8 cellular contexts compared by ENCODE assay signal in genomic region chr3:158672293-158673176, GRCh38. TPM values are rescaled to one million over a fixed set of nuclear protein-coding genes. Genes with fewer than 3 reads are reported as not detected.
DNase-seq lines count a peak whose midpoint lies in the region; ATAC-seq and TF ChIP-seq lines count a peak whose summit lies in the region.

A gene with protein sequence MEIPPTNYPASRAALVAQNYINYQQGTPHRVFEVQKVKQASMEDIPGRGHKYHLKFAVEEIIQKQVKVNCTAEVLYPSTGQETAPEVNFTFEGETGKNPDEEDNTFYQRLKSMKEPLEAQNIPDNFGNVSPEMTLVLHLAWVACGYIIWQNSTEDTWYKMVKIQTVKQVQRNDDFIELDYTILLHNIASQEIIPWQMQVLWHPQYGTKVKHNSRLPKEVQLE (minus strand): TSS chr3:158672648. CDS start chr3:158672478, 170 bp downstream.

- BruUV-seq in PC-9 (replicated peaks; lab: Mats Ljungman, UMichigan): no TSS peak

- H3K27me3 ChIP-seq in GM06990 (replicated peaks; ENCODE audit: control insufficient read depth, insufficient read depth, low read length) (no peaks in the 10 kb centered on the region), GM23338 (ENCODE audit: insufficient read depth) (no peaks in the 10 kb centered on the region), Loucy (ENCODE audit: insufficient read depth, low read length, poor library complexity, severe bottlenecking) (no peaks in the 10 kb centered on the region), mesendoderm (ENCODE audit: insufficient read depth, low read length, poor library complexity) (no peaks in the 10 kb centered on the region), PC-9 (ENCODE audit: insufficient read depth, low read depth) (no peaks in the 10 kb centered on the region)

- no peaks in the 10 kb centered on the region for H3K9me2 ChIP-seq in GM23338 (ENCODE audit: insufficient read depth)
- no peaks in the 10 kb centered on the region for H3K9me2 ChIP-seq in Loucy (replicated peaks; ENCODE audit: low read depth, low read length)
- no peaks in the 10 kb centered on the region for H3K9me2 ChIP-seq in PC-9 (ENCODE audit: insufficient read depth)

- peaks cover under 1% of the 10 kb centered on the region for H3K36me3 ChIP-seq in GM06990 (ENCODE audit: control insufficient read depth, insufficient read depth, low read length)
- H3K36me3 ChIP-seq in GM23338 (ENCODE audit: insufficient read depth): no peaks in the 10 kb centered on the region
- peaks cover 5% of the 10 kb centered on the region for H3K36me3 ChIP-seq in Loucy (ENCODE audit: insufficient read depth, low read length)
- peaks cover 1% of the 10 kb centered on the region for H3K36me3 ChIP-seq in mesendoderm (ENCODE audit: control insufficient read depth, insufficient read depth, low read length)
- peaks cover 23% of the 10 kb centered on the region; the same call in 1 of the 2 replicates for H3K36me3 ChIP-seq in PC-9 (ENCODE audit: low read depth)

- H2BK15ac ChIP-seq in mesendoderm (replicated peaks; ENCODE audit: low read depth): no peak within 1 kb of the TSS

- H3K9me3 ChIP-seq in Loucy (ENCODE audit: insufficient read depth, low read depth, low read length): no peaks in the 10 kb centered on the region
- no peaks in the 10 kb centered on the region for H3K9me3 ChIP-seq in PC-9 (ENCODE audit: insufficient read depth, low read depth)

- H3K4me3 Mint-ChIP-seq in GM23338 (peak within 1 kb of the TSS; percentile 74), endothelial cell (ENCODE audit: unreplicated experiment) (peak within 1 kb of the TSS; percentile 92)

- H2AFZ ChIP-seq in GM23338: peak within 1 kb of the TSS; percentile 87; the same call in 1 of the 2 replicates
- peak within 1 kb of the TSS; percentile 89 for H2AFZ ChIP-seq in Loucy (ENCODE audit: low read length)
- H2AFZ ChIP-seq in PC-9: no peak within 1 kb of the TSS

- H3K9me3 Mint-ChIP-seq in GM23338 (no peaks in the 10 kb centered on the region), endothelial cell (ENCODE audit: unreplicated experiment) (no peaks in the 10 kb centered on the region)

- H2BK120ac ChIP-seq in mesendoderm (ENCODE audit: low read depth, low read length): no peak within 1 kb of the TSS

- H3K23ac ChIP-seq in mesendoderm (ENCODE audit: low read length): no peak within 1 kb of the TSS

- peak within 1 kb of the TSS; percentile 83 for H3K9ac ChIP-seq in Loucy (ENCODE audit: low read depth, low read length, poor library complexity, severe bottlenecking)
- peak within 1 kb of the TSS; percentile 80 for H3K9ac ChIP-seq in mesendoderm (ENCODE audit: low read length)

- H3K56ac ChIP-seq in mesendoderm (ENCODE audit: low read length): peak within 1 kb of the TSS; percentile 86

- CTCF ChIA-PET in PC-9 (lab: Charles Lee): no interaction called here

- H4K20me1 ChIP-seq in GM23338 (replicated peaks; ENCODE audit: insufficient read depth) (no peaks in the 10 kb centered on the region; the same call in 1 of the 2 replicates), Loucy (ENCODE audit: insufficient read depth, low read length, poor library complexity, severe bottlenecking) (no peaks in the 10 kb centered on the region), PC-9 (ENCODE audit: insufficient read depth) (0 out of 2 replicates have a peak, but pooled peaks cover 5% of the 10 kb centered on the region)

- no peak within 1 kb of the TSS for H2AK5ac ChIP-seq in mesendoderm (ENCODE audit: low read length)

- intact Hi-C loops in PC-9 (cut with micrococcal nuclease; ENCODE audit: unreplicated experiment): no loop called here

- no peak within 1 kb of the TSS for H4K8ac ChIP-seq in mesendoderm (ENCODE audit: low read depth, low read length)

- no CpG with 5 or more reads among the region's 27 CpGs for WGBS in mesendoderm (ENCODE audit: extremely low coverage, insufficient coverage, low lambda C conversion rate)

- H3K18ac ChIP-seq in mesendoderm (ENCODE audit: low read length): no peak within 1 kb of the TSS

- ATAC-seq in GM23338: peak; percentile 99

- H3K27ac ChIP-seq in GM23338 (ENCODE audit: low read depth) (peak within 1 kb of the TSS; percentile 88), mesendoderm (ENCODE audit: low read depth, low read length) (no peak within 1 kb of the TSS), PC-9 (no peak within 1 kb of the TSS)

- no peaks in the 10 kb centered on the region for H3F3A ChIP-seq in GM23338 (replicated peaks; ENCODE audit: low read depth)
- H3F3A ChIP-seq in Loucy (ENCODE audit: low read depth): no peaks in the 10 kb centered on the region
- 0 out of 2 replicates have a peak, but pooled peaks cover 6% of the 10 kb centered on the region for H3F3A ChIP-seq in PC-9 (ENCODE audit: insufficient read depth, low read depth)

- H3K36me3 Mint-ChIP-seq in GM23338 (ENCODE audit: low read depth): peaks cover under 1% of the 10 kb centered on the region; the same call in 2 of the 3 replicates
- peaks cover 16% of the 10 kb centered on the region for H3K36me3 Mint-ChIP-seq in endothelial cell (ENCODE audit: low read depth, unreplicated experiment)

- H3K4me2 ChIP-seq in GM23338 (peak within 1 kb of the TSS; percentile 83), Loucy (ENCODE audit: low read depth, low read length, poor library complexity, severe bottlenecking) (peak within 1 kb of the TSS; percentile 95), mesendoderm (ENCODE audit: low read length) (peak within 1 kb of the TSS; percentile 66), PC-9 (no peak within 1 kb of the TSS)

- H3K4me1 ChIP-seq in GM23338 (ENCODE audit: insufficient read depth): peaks cover 11% of the 10 kb centered on the region
- peaks cover 16% of the 10 kb centered on the region for H3K4me1 ChIP-seq in Loucy (ENCODE audit: insufficient read depth, low read length, poor library complexity, severe bottlenecking)
- peaks cover 2% of the 10 kb centered on the region for H3K4me1 ChIP-seq in mesendoderm (ENCODE audit: control insufficient read depth, low read depth, low read length)
- no peaks in the 10 kb centered on the region for H3K4me1 ChIP-seq in PC-9 (replicated peaks; ENCODE audit: insufficient read depth)

- H3K27ac Mint-ChIP-seq in GM23338 (peak within 1 kb of the TSS; percentile 91), endothelial cell (ENCODE audit: unreplicated experiment) (peak within 1 kb of the TSS; percentile 95)

- TF ChIP-seq CTCF in GM06990 (IDR thresholded peaks at IDR 0.05; ENCODE audit: insufficient read depth, low read length, poor library complexity, severe bottlenecking) (peak; percentile 82), GM23338 (conservative IDR thresholded peaks at IDR 0.05; ENCODE audit: low read depth in 2 of 2) (peak; percentile 61 to 80), Loucy (conservative IDR thresholded peaks at IDR 0.05; ENCODE audit: low read length) (peak; percentile 65), endothelial cell (IDR thresholded peaks at IDR 0.05; ENCODE audit: unreplicated experiment) (peak; percentile 55), PC-9 (conservative IDR thresholded peaks at IDR 0.05) (no peak)

- no peaks in the 10 kb centered on the region for H3K79me1 ChIP-seq in mesendoderm (ENCODE audit: low read length)

- H3K4me1 Mint-ChIP-seq in GM23338 (peaks cover 12% of the 10 kb centered on the region; the same call in 2 of the 3 replicates), endothelial cell (ENCODE audit: unreplicated experiment) (peaks cover 19% of the 10 kb centered on the region)

- DNase-seq in GM06990 (ENCODE audit: extremely low read depth, insufficient read length) (peak; percentile 81), GM23338 (ENCODE audit: low spot score) (peak; percentile 97), endothelial cell (ENCODE audit: low spot score) (peak; percentile 89), mesendoderm (peak; percentile 97), PC-9 (no peak)
- DNase-seq in activated CD8-positive, alpha-beta memory T cell treated with anti-CD3 and anti-CD28 coated beads, Interleukin-2, amount 50 U/mL, for 48 hours: peak; percentile 85
- DNase-seq in stimulated activated CD8-positive, alpha-beta memory T cell treated with anti-CD3 and anti-CD28 coated beads, Interleukin-15, amount 100 ng/mL, for 24 hours (ENCODE audit: low read depth): peak; percentile 36

- POLR2A ChIA-PET in PC-9 (lab: Charles Lee; ENCODE audit: unreplicated experiment): no interaction called here

- H3K79me2 ChIP-seq in GM23338 (replicated peaks; ENCODE audit: insufficient read depth) (no peaks in the 10 kb centered on the region), Loucy (ENCODE audit: insufficient read depth, low read length) (0 out of 2 replicates have a peak, but pooled peaks cover 8% of the 10 kb centered on the region), mesendoderm (ENCODE audit: control insufficient read depth, insufficient read depth, low read length) (no peaks in the 10 kb centered on the region), PC-9 (ENCODE audit: low read depth) (no peaks in the 10 kb centered on the region)

- H3K4ac ChIP-seq in mesendoderm (ENCODE audit: low read depth, low read length): no peak within 1 kb of the TSS

- H4K5ac ChIP-seq in mesendoderm (ENCODE audit: low read length): no peak within 1 kb of the TSS

- H3K27me3 Mint-ChIP-seq in GM23338 (ENCODE audit: insufficient read depth, low read depth, poor library complexity): peaks cover 4% of the 10 kb centered on the region
- H3K27me3 Mint-ChIP-seq in endothelial cell (ENCODE audit: unreplicated experiment): peaks cover 3% of the 10 kb centered on the region

- H3K4me3 ChIP-seq in GM06990 (replicated peaks; ENCODE audit: low read depth, low read length): peak within 1 kb of the TSS; percentile 62
- peak within 1 kb of the TSS; percentile 77 for H3K4me3 ChIP-seq in GM23338
- H3K4me3 ChIP-seq in Loucy (ENCODE audit: low read length, poor library complexity, severe bottlenecking): peak within 1 kb of the TSS; percentile 94
- peak within 1 kb of the TSS; percentile 46 for H3K4me3 ChIP-seq in mesendoderm (ENCODE audit: low read length)
- H3K4me3 ChIP-seq in PC-9: no peak within 1 kb of the TSS

- H2BK5ac ChIP-seq in mesendoderm (ENCODE audit: low read length): no peak within 1 kb of the TSS

TF ChIP-seq in GM23338, 12 proteins besides CTCF, POLR2A, EP300 and RAD21:
- TF ChIP-seq EZH2 (IDR thresholded peaks at IDR 0.05; ENCODE audit: low read depth, unreplicated experiment): no peak
- TF ChIP-seq POLR2AphosphoS5 (IDR thresholded peaks at IDR 0.05; ENCODE audit: low read depth): peak; percentile 64
- no peak for TF ChIP-seq STAT1 (IDR thresholded peaks at IDR 0.05; ENCODE audit: unreplicated experiment)
- TF ChIP-seq CREB1 (CRISPR knock-in tag; IDR thresholded peaks at IDR 0.05; ENCODE audit: low read depth): 0 out of 2 replicates have a peak, but pooled peaks have one; percentile 23

RNA-seq across cellular contexts. Expression of the gene that starts here (rescaled TPM):
- 5.5 and 5.6 TPM in 2 replicates for total RNA-seq in GM23338 (2014; rRNA removed; shearing (Covaris generic))
- polyA plus RNA-seq in GM23338 (2016; fragmentation: Nextera tagmentation; extraction: Ambion mirVana): 8.3 and 10.0 TPM in 2 replicates
- 70.6 TPM for total RNA-seq in endothelial cell (ENCODE audit: unreplicated experiment)
- polyA plus RNA-seq in mesendoderm (2013, experiment 1 of 2): 10.3 TPM
- 11.1 TPM for polyA plus RNA-seq in mesendoderm (2013, experiment 2 of 2)
- total RNA-seq in PC-9 (2021): not detected in 2 replicates

Comparison
In these comparisons a context has a peak if more than half of its experiments do, and no peak if none do; other contexts are left out.
1. RNA of the gene that starts here (total RNA-seq): 70.6 TPM in endothelial cell (single experiment); 5.5 to 5.6 TPM in GM23338 and not detected in PC-9; every median in the first group is over 10 times any median in the second.
2. DNase-seq: peak in GM06990 (single experiment), GM23338 (single experiment), activated CD8-positive, alpha-beta memory T cell treated with anti-CD3 and anti-CD28 coated beads, Interleukin-2, amount 50 U/mL, for 48 hours (single experiment), endothelial cell (single experiment), mesendoderm (single experiment) and stimulated activated CD8-positive, alpha-beta memory T cell treated with anti-CD3 and anti-CD28 coated beads, Interleukin-15, amount 100 ng/mL, for 24 hours (single experiment); none in PC-9 (0 of 2).